ENCODE assay signal across 33 cellular contexts in genomic region chr7:55411844-55412243, GRCh38. TPM values are rescaled to one million over a fixed set of nuclear protein-coding genes. Genes with fewer than 3 reads are reported as not detected.
DNase-seq lines count a peak whose midpoint lies in the region; ATAC-seq, FAIRE-seq and TF ChIP-seq lines count a peak whose summit lies in the region.
"Had no signal": no experiment of that assay in that cellular context is flagged by ENCODE, and none has a peak within 500 bp of the region (broad histone marks: within the 10 kb centered on the region; RNA-seq: fewer than 3 reads in every experiment).

No MANE protein-coding gene starts in this region.

- H4K20me1 ChIP-seq in HepG2 (ENCODE audit: insufficient read depth, low read length) = no peaks in the 10 kb centered on the region
- H4K20me1 ChIP-seq: BLaER1; BLaER1 treated with 17β-estradiol and CSF1 and Interleukin-3, amounts not matched to agents 10 nM and 100 nM had no signal

- no peak overlapping the region for H2AFZ ChIP-seq in HepG2 (ENCODE audit: low read length)

- H3K27ac ChIP-seq in liver (ENCODE audit: low read depth in 1 of 2, low read length in 2 of 2) = peak overlapping the region; percentile 46 to 65
- H3K27ac ChIP-seq in HepG2 (ENCODE audit: extremely low read length, insufficient read depth, low read length) = no peak overlapping the region
- peak overlapping the region in 2 of 3 donors; percentile 10 to 39 for H3K27ac ChIP-seq in right lobe of liver
- H3K27ac ChIP-seq: 22Rv1; A549; BLaER1; BLaER1 treated with 17β-estradiol and CSF1 and Interleukin-3, amounts not matched to agents 10 nM and 100 nM; C4-2B had no signal

- H3K36me3 ChIP-seq in liver (ENCODE audit: control insufficient read depth in 4 of 4, insufficient read depth in 3 of 4, low read depth in 1 of 4, low read length in 3 of 4) (peaks cover 0 to 2% (median 0%) of the 10 kb centered on the region in 4 donors), HepG2 (replicated peaks in 1 of 2; ENCODE audit: control insufficient read depth in 1 of 2, insufficient read depth in 2 of 2, low read length in 2 of 2) (0 out of 5 replicates have a peak, but pooled peaks cover 0 to 7% of the 10 kb centered on the region in 2 experiments), right lobe of liver (peaks cover 0 to 2% (median 0%) of the 10 kb centered on the region in 4 donors)
- H3K36me3 ChIP-seq: BE2C had no signal

- TF ChIP-seq CTCF in liver (IDR thresholded peaks at IDR 0.05; ENCODE audit: low read depth, low read length, missing input control) (no peak), HepG2 (CRISPR knock-in tag; IDR thresholded peaks at IDR 0.05) (no peak), right lobe of liver (IDR thresholded peaks at IDR 0.05) (no peak)

- H3K4me1 ChIP-seq in liver (ENCODE audit: control insufficient read depth in 4 of 4, insufficient read depth in 4 of 4, low read length in 3 of 4) (peaks cover 1 to 37% (median 24%) of the 10 kb centered on the region in 4 donors), HepG2 (ENCODE audit: insufficient read depth, low read length) (peaks cover 8% of the 10 kb centered on the region), right lobe of liver (peaks cover 0 to 33% (median 5%) of the 10 kb centered on the region in 4 donors)
- H3K4me1 ChIP-seq: A549, Caco-2 had no signal

- H3K4me2 ChIP-seq in HepG2 (ENCODE audit: low read depth, low read length) = no peak overlapping the region
- H3K4me2 ChIP-seq: A549, BLaER1 had no signal

- in situ Hi-C loops in HepG2 (cut with HindIII; ENCODE audit: extremely low pct_ligation_motif_present, low pct_unique_long_range_greater_than_20kb) = loop anchor here (25.0 kb wide), 1 partner anchor 650 kb away; the partner anchor contains the start of gene SEC61G

- no peak for FAIRE-seq in HepG2 (lab: Jason Lieb, UNC)
- FAIRE-seq: A204.1, A549, D721Med had no signal

- intact Hi-C loops in HepG2 (cut with micrococcal nuclease; ENCODE audit: unreplicated experiment) (no loop called here), right lobe of liver (cut with DNase I) (loop anchor here in 1 of 2 donors (10.0 kb wide), 1 partner anchor 137 kb away; no protein-coding TSS in a partner anchor)

- H3K9me3 ChIP-seq in liver (ENCODE audit: control insufficient read depth in 4 of 4, low read length in 3 of 4) (no peaks in the 10 kb centered on the region), HepG2 (ENCODE audit: low read length) (no peaks in the 10 kb centered on the region), right lobe of liver (no peaks in the 10 kb centered on the region)
- H3K9me3 ChIP-seq: A549; BE2C; BLaER1; BLaER1 treated with 17β-estradiol and CSF1 and Interleukin-3, amounts not matched to agents 10 nM and 100 nM; Caco-2 had no signal

- WGBS in liver = 37% methylated on average over 12 of the region's 12 CpGs
- WGBS in HepG2 (ENCODE audit: low lambda C conversion rate) = 89% methylated on average over 7 of the region's 12 CpGs
- 42% methylated on average over 12 of the region's 12 CpGs for WGBS in right lobe of liver (ENCODE audit: insufficient coverage, low coverage, low lambda C conversion rate, missing lambda C conversion rate)

- TF ChIP-seq RAD21 in liver (IDR thresholded peaks at IDR 0.05) (peak in 1 of 2 donors; percentile 19), HepG2 (CRISPR knock-in tag; IDR thresholded peaks at IDR 0.05) (no peak)

- no peak overlapping the region for H3K9ac ChIP-seq in liver (ENCODE audit: low read depth in 1 of 2, low read length in 2 of 2)
- no peak overlapping the region for H3K9ac ChIP-seq in HepG2 (ENCODE audit: insufficient read depth, low read depth, low read length)
- H3K9ac ChIP-seq: BLaER1; BLaER1 treated with 17β-estradiol and CSF1 and Interleukin-3, amounts not matched to agents 10 nM and 100 nM had no signal

- H3K27me3 ChIP-seq in liver (ENCODE audit: control insufficient read depth in 4 of 4, insufficient read depth in 4 of 4, low read length in 3 of 4) (no peaks in the 10 kb centered on the region), HepG2 (ENCODE audit: control insufficient read depth in 1 of 2, insufficient read depth in 2 of 2, low read length in 2 of 2) (no peaks in the 10 kb centered on the region), right lobe of liver (no peaks in the 10 kb centered on the region)
- H3K27me3 ChIP-seq: BE2C; BLaER1; BLaER1 treated with 17β-estradiol and CSF1 and Interleukin-3, amounts not matched to agents 10 nM and 100 nM had no signal

- CTCF ChIA-PET in HepG2 (lab: Yijun Ruan, JAX; ENCODE audit: low intra/inter-chr PET ratio, low total read pairs) = interaction anchor here (1.1 kb wide), 1 partner anchor 638 kb away, joined by 3 read pairs; no protein-coding TSS in a partner anchor

- no peaks in the 10 kb centered on the region for H3K79me2 ChIP-seq in HepG2 (ENCODE audit: insufficient read depth, low read length)

- TF ChIP-seq EP300 in HepG2 (IDR thresholded peaks at IDR 0.05; ENCODE audit: low read depth in 2 of 2, low read length in 2 of 2) (no peak), HepG2 (CRISPR knock-in tag; IDR thresholded peaks at IDR 0.05; ENCODE audit: borderline replicate concordance) (no peak)

- ATAC-seq in HepG2 = no peak
- peak; percentile 45 for ATAC-seq in left lobe of liver
- ATAC-seq in right lobe of liver = peak; percentile 58 to 82 (median 70)
- no peak for ATAC-seq in HG02973 (IDR thresholded peaks at IDR 0.05; ENCODE audit: unreplicated experiment)
- ATAC-seq: A549; CD8-positive, alpha-beta T cell had no signal

- H3K4me3 ChIP-seq in liver (ENCODE audit: low read depth in 1 of 3, low read length in 3 of 3) = no peak overlapping the region
- no peak overlapping the region for H3K4me3 ChIP-seq in HepG2 (replicated peaks in 1 of 3; ENCODE audit: insufficient read depth in 1 of 3, low read depth in 2 of 3, low read length in 3 of 3)
- no peak overlapping the region for H3K4me3 ChIP-seq in right lobe of liver
- H3K4me3 ChIP-seq: A549; BLaER1; BLaER1 treated with 17β-estradiol and CSF1 and Interleukin-3, amounts not matched to agents 10 nM and 100 nM had no signal

- no TSS peak for BruUV-seq in HepG2 (replicated peaks; lab: Mats Ljungman, UMichigan)

- no peak for DNase-seq in HepG2 (ENCODE audit: low spot score)
- DNase-seq in left lobe of liver (ENCODE audit: low spot score) = peak; percentile 67
- peak; percentile 67 to 85 (median 74) for DNase-seq in right lobe of liver
- DNase-seq in HK-2 (ENCODE audit: unreplicated experiment) = no peak
- DNase-seq: 8988T; ACHN; AML-193; BE2C; C1 segment of cervical spinal cord; Caco-2; Calu3; CD4-positive, alpha-beta memory T cell; CD4-positive, alpha-beta T cell; CD4-positive, CD25-positive, alpha-beta regulatory T cell; CD8-positive, alpha-beta memory T cell; CD8-positive, alpha-beta T cell; COR-L47; DMS 273 treated with DMSO at 0.1 percent for 48 hours; DMS153; DMS53; DMS79; DMS79 treated with DMSO at 0.1 percent for 48 hours; DND-41; EL had no signal

- POLR2A ChIA-PET in HepG2 (lab: Yijun Ruan, JAX) = no interaction called here

- TF ChIP-seq POLR2A in HepG2 (IDR thresholded peaks at IDR 0.05; ENCODE audit: insufficient read depth in 1 of 2, low read depth in 2 of 2, low read length in 2 of 2) (no peak), right lobe of liver (IDR thresholded peaks at IDR 0.05) (no peak)

TF ChIP-seq in liver, 16 proteins besides CTCF, POLR2A, EP300 and RAD21 (continues in another document):
- no peak for TF ChIP-seq FOXA1 (IDR thresholded peaks at IDR 0.05)
- TF ChIP-seq NR2F2 (IDR thresholded peaks at IDR 0.05) = peak; percentile 23

RNA-seq across cellular contexts. Expression of gene LANCL2, which starts 46.7 kb away (rescaled TPM):
- total RNA-seq in liver = 10 to 100 TPM; 11.2 to 11.9 TPM
- polyA plus RNA-seq in liver = 10 to 100 TPM in 1 of 2 donors, 1 to 10 TPM in 1; 6.2 to 10.4 TPM
- 13.8 and 22.0 TPM in 2 replicates for total RNA-seq in HepG2 (2016; rRNA removed; fragmentation: Illumina TruSeq; extraction: Trizol)
- total RNA-seq in HepG2 (2016; cell fraction: cytosol; rRNA removed; fragmentation: Illumina TruSeq; extraction: Trizol; ENCODE audit: low read depth) = 4.6 and 5.7 TPM in 2 replicates
- total RNA-seq in HepG2 (2016; cell fraction: insoluble cytoplasmic fraction; rRNA removed; fragmentation: Illumina TruSeq; extraction: Trizol) = 14.5 and 21.5 TPM in 2 replicates
- total RNA-seq in HepG2 (2016; cell fraction: membrane; rRNA removed; fragmentation: Illumina TruSeq; extraction: Trizol) = 6.3 TPM in 2 replicates
- 9.4 and 10.2 TPM in 2 replicates for total RNA-seq in HepG2 (2016; cell fraction: nucleus; rRNA removed; fragmentation: Illumina TruSeq; extraction: Trizol)
- polyA plus RNA-seq in HepG2 (2011; rRNA removed) = 9.8 and 10.0 TPM in 2 replicates
- 11.7 and 12.5 TPM in 2 replicates for polyA plus RNA-seq in HepG2 (2011; cell fraction: cytosol; rRNA removed)
- 3.7 and 6.6 TPM in 2 replicates for polyA plus RNA-seq in HepG2 (2011; cell fraction: nucleus; rRNA removed)
- polyA plus RNA-seq in HepG2 (2012) = 7.3 and 8.8 TPM in 2 replicates
- polyA plus RNA-seq in HepG2 (2016; cell fraction: cytosol; fragmentation: Illumina TruSeq; extraction: Trizol; ENCODE audit: low read depth) = 4.1 and 4.3 TPM in 2 replicates
- polyA plus RNA-seq in HepG2 (2016; cell fraction: insoluble cytoplasmic fraction; fragmentation: Illumina TruSeq; extraction: Trizol; ENCODE audit: low read depth) = 19.0 and 21.3 TPM in 2 replicates
- 5.6 and 6.6 TPM in 2 replicates for polyA plus RNA-seq in HepG2 (2016; cell fraction: membrane; fragmentation: Illumina TruSeq; extraction: Trizol; ENCODE audit: low read depth)
- 11.1 and 16.0 TPM in 2 replicates for polyA plus RNA-seq in HepG2 (2016; cell fraction: nucleus; fragmentation: Illumina TruSeq; extraction: Trizol; ENCODE audit: insufficient read depth, low read depth)
- polyA minus RNA-seq in HepG2 (2011; rRNA and poly(A)+ RNA removed; ENCODE audit: low replicate concordance) = 30.3 and 36.9 TPM in 2 replicates
- polyA minus RNA-seq in HepG2 (2011; cell fraction: cytosol; rRNA and poly(A)+ RNA removed) = 7.6 and 8.4 TPM in 2 replicates
- 4.7 and 8.1 TPM in 2 replicates for polyA minus RNA-seq in HepG2 (2011; cell fraction: nucleus; rRNA and poly(A)+ RNA removed)
- total RNA-seq in left lobe of liver = 8.5 TPM
- 10 to 100 TPM in 1 of 6 experiments, 1 to 10 TPM in 5; 7.3 to 12.1 (median 8.3) TPM for total RNA-seq in right lobe of liver

Comparison
In these comparisons a context has a peak if more than half of its experiments do, and no peak if none do; other contexts are left out.
1. ATAC-seq: peak in left lobe of liver (single experiment) and right lobe of liver (4 of 4); none in HepG2 (single experiment) and HG02973 (single experiment).
2. DNase-seq: peak in left lobe of liver (single experiment) and right lobe of liver (3 of 3); none in HepG2 (single experiment) and HK-2 (single experiment).